In the genomic region with DNA sequence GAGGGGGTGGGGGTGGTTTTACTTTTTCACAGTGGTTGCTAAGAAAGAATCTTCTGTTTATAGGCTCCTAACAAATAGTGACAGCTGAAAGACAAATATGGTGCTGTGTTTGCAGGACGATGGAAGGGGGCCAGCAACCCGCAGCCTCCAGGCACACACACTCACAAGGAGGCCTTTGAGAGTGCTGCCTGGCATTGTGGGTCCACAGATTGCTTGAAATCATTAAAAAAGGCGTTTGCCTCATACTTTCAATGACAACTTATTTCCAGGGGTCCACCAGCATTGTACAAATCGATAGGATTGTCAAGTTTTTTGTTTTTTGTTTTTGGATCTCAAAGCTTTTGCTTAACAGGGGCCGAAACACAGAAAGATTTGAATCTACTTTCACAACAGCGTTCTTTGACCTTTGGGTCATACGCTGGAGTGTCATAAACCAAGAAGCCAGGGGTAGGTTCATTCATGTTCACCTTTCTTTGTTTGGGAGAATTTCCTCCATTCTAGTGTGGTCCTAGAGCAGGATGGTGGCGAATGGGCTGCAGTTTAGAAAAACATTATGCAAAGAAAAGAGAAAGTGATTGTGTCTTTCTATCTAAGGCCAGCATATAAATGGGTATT, we compare ENCODE assay signal across 10 cellular contexts. TPM values are rescaled to one million over a fixed set of nuclear protein-coding genes. Genes with fewer than 3 reads are reported as not detected.
A peak's percentile ranks its signal among the peaks of the same experiment; 100 is the strongest.
DNase-seq lines count a peak whose midpoint lies in the region; ATAC-seq, FAIRE-seq and TF ChIP-seq lines count a peak whose summit lies in the region.
"Had no signal": no experiment of that assay in that cellular context is flagged by ENCODE, and none has a peak within 500 bp of the region (broad histone marks: within the 10 kb centered on the region; RNA-seq: fewer than 3 reads in every experiment).

No MANE protein-coding gene starts in this region.

- no peak overlapping the region for H3K4me3 Mint-ChIP-seq in MCF 10A (ENCODE audit: unreplicated experiment)

- H3K27ac ChIP-seq in breast epithelium = peak overlapping the region; percentile 83 to 89
- H3K27ac ChIP-seq in left ventricle myocardium inferior (replicated peaks) = peak overlapping the region; percentile 93
- peak overlapping the region; percentile 63 to 77 for H3K27ac ChIP-seq in ovary

- H3K4me1 Mint-ChIP-seq in MCF 10A (ENCODE audit: insufficient read depth, unreplicated experiment) = no peaks in the 10 kb centered on the region

- TF ChIP-seq POLR2A in breast epithelium (IDR thresholded peaks at IDR 0.05) (no peak), ovary (IDR thresholded peaks at IDR 0.05) (no peak), GM12891 (IDR thresholded peaks at IDR 0.05; ENCODE audit: low read depth, low read length) (no peak)

- no peak overlapping the region for H3K4me3 ChIP-seq in breast epithelium
- H3K4me3 ChIP-seq in left ventricle myocardium inferior = peak overlapping the region; percentile 7
- no peak overlapping the region for H3K4me3 ChIP-seq in ovary

- intact Hi-C loops in breast epithelium (cut with DNase I; ENCODE audit: low total_unique reads) = loop anchor here (5.0 kb wide), 1 partner anchor 36 kb away; no protein-coding TSS in a partner anchor
- intact Hi-C loops in MCF 10A (cut with micrococcal nuclease) = no loop called here
- intact Hi-C loops in left ventricle myocardium inferior (cut with micrococcal nuclease) = no loop called here
- intact Hi-C loops in ovary (cut with DNase I) = no loop called here

- H3K9me3 ChIP-seq in breast epithelium (no peaks in the 10 kb centered on the region), left ventricle myocardium inferior (replicated peaks) (peaks cover 7% of the 10 kb centered on the region), ovary (no peaks in the 10 kb centered on the region)

- no peak for FAIRE-seq in GM12891 (lab: Jason Lieb, UNC)
- FAIRE-seq: A204.1, H1 had no signal

- no peak overlapping the region for H3K27ac Mint-ChIP-seq in MCF 10A (ENCODE audit: low read depth, unreplicated experiment)

- H3K27me3 ChIP-seq in breast epithelium = no peaks in the 10 kb centered on the region
- H3K27me3 ChIP-seq in left ventricle myocardium inferior (ENCODE audit: low read depth) = no peaks in the 10 kb centered on the region
- H3K27me3 ChIP-seq in ovary = no peaks in the 10 kb centered on the region

- no peaks in the 10 kb centered on the region for H3K9me3 Mint-ChIP-seq in MCF 10A (ENCODE audit: unreplicated experiment)

- TF ChIP-seq CTCF in breast epithelium (IDR thresholded peaks at IDR 0.05) = no peak
- no peak for TF ChIP-seq CTCF in MCF 10A (IDR thresholded peaks at IDR 0.05; ENCODE audit: unreplicated experiment)
- TF ChIP-seq CTCF in left ventricle myocardium inferior (IDR thresholded peaks at IDR 0.05; ENCODE audit: borderline replicate concordance) = no peak
- TF ChIP-seq CTCF in ovary (IDR thresholded peaks at IDR 0.05) = no peak

- 54 to 66% (median 58%) methylated on average over 8 of the region's 8 CpGs for WGBS in ovary, 3 donors

- H3K36me3 ChIP-seq in breast epithelium = no peaks in the 10 kb centered on the region
- no peaks in the 10 kb centered on the region for H3K36me3 ChIP-seq in left ventricle myocardium inferior
- no peaks in the 10 kb centered on the region for H3K36me3 ChIP-seq in ovary

- no peaks in the 10 kb centered on the region for H3K27me3 Mint-ChIP-seq in MCF 10A (ENCODE audit: insufficient read depth, unreplicated experiment)

- ATAC-seq in GM18868 (IDR thresholded peaks at IDR 0.05; ENCODE audit: unreplicated experiment) (no peak), HG03196 (IDR thresholded peaks at IDR 0.05; ENCODE audit: unreplicated experiment) (no peak), GM21576 (IDR thresholded peaks at IDR 0.05; ENCODE audit: unreplicated experiment) (no peak)

- BruUV-seq in MCF 10A (replicated peaks; lab: Mats Ljungman, UMichigan) = no TSS peak

- CTCF ChIA-PET in MCF 10A (lab: Yijun Ruan, JAX) = no interaction called here

- DNase-seq in breast epithelium (ENCODE audit: low spot score in 2 of 2) (peak; percentile 88 to 93), MCF 10A (ENCODE audit: unreplicated experiment) (no peak), left ventricle myocardium inferior (peak; percentile 73), ovary (peak; percentile 50 to 72 (median 66)), GM12891 (ENCODE audit: insufficient read length, low spot score) (no peak)

- H3K4me1 ChIP-seq in breast epithelium = no peaks in the 10 kb centered on the region
- peaks cover 46% of the 10 kb centered on the region for H3K4me1 ChIP-seq in left ventricle myocardium inferior
- peaks cover 6% of the 10 kb centered on the region for H3K4me1 ChIP-seq in ovary (ENCODE audit: insufficient read depth)

- POLR2A ChIA-PET in MCF 10A (lab: Yijun Ruan, JAX) = no interaction called here

- no peak for TF ChIP-seq EP300 in ovary (IDR thresholded peaks at IDR 0.05)

- peaks cover 5% of the 10 kb centered on the region for H3K36me3 Mint-ChIP-seq in MCF 10A (ENCODE audit: insufficient read depth, unreplicated experiment)

TF ChIP-seq in GM12891, 5 proteins besides CTCF, POLR2A, EP300 and RAD21:
- no peak for TF ChIP-seq PAX5 (IDR thresholded peaks at IDR 0.05; ENCODE audit: insufficient read depth, low read length, severe bottlenecking)
- no peak for TF ChIP-seq SPI1 (IDR thresholded peaks at IDR 0.05; ENCODE audit: low read depth, low read length)
- TF ChIP-seq POLR2AphosphoS5 (IDR thresholded peaks at IDR 0.05; ENCODE audit: low read depth, low read length) = no peak
- no peak for TF ChIP-seq POU2F2 (IDR thresholded peaks at IDR 0.05; ENCODE audit: low read depth, low read length)
- no peak for TF ChIP-seq TAF1 (IDR thresholded peaks at IDR 0.05; ENCODE audit: low read depth, low read length)

RNA-seq across cellular contexts. Expression of gene PDLIM3, which starts 32.6 kb away (rescaled TPM):
- total RNA-seq in breast epithelium (100 to 1,000 TPM in 2 of 3 donors, 10 to 100 TPM in 1; 25.3 to 181 (median 175) TPM), MCF 10A (2022) (0.22 and 0.30 TPM in 2 replicates), left ventricle myocardium inferior (308 TPM), ovary (100 to 1,000 TPM in 3 of 7 donors, 10 to 100 TPM in 4; 40.9 to 220 (median 78.7) TPM)
- 100 to 1,000 TPM in 1 of 2 donors, 10 to 100 TPM in 1; 49.5 to 146 TPM for polyA plus RNA-seq in ovary
- polyA plus RNA-seq in GM12891 (2012; ENCODE audit: low read depth, missing spikeins) = 0.09 TPM

Comparison
In these comparisons a context has a peak if more than half of its experiments do, and no peak if none do; other contexts are left out.
1. DNase-seq: peak in breast epithelium (2 of 2), left ventricle myocardium inferior (single experiment) and ovary (5 of 5); none in MCF 10A (single experiment) and GM12891 (single experiment).
2. RNA of gene PDLIM3, which starts 32.6 kb away (total RNA-seq): 308 TPM in left ventricle myocardium inferior (single experiment), 25.3 to 181 TPM in breast epithelium and 40.9 to 220 TPM in ovary; 0.22 to 0.30 TPM in MCF 10A; every median in the first group is over 10 times any median in the second.
3. Peak in every context shown above with its lines, with median percentiles within 50 percentile points of each other: H3K27ac ChIP-seq.